Comparison of ENCODE assay signal across 9 cellular contexts in the genomic region with DNA sequence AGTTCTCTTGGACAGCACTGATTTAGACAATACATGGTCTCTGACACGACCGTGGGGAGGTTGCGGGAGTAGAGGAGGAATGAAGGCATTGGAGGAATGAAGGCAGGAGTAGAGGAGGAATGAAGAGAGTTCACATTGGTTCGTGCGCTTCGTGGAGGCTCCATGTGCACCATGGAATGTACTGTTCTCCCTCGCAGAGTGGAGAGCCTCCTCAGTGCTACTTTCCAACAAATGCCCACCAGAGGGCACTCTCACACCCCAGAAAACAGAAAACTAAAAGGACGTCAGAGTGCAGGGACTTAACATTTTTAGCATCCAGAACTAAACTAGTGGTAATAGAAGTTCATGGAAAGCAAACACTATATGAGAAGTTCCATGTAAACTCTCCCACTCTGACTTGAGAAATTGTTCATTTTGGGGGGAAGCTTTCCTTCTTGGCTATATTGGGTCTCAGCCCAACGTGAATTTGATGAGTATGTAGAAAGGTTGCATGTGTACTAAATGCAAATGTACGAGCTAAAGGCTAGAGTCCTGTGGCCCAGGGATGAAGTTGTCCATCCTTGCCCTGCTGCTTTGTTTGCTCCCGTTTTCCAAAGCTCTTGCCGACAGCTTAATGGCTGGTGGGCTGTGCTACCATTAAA.
DNase-seq lines count a peak whose midpoint lies in the region; ATAC-seq and TF ChIP-seq lines count a peak whose summit lies in the region.
"Had no signal": no experiment of that assay in that cellular context is flagged by ENCODE, and none has a peak within 500 bp of the region (broad histone marks: within the 10 kb centered on the region; RNA-seq: fewer than 3 reads in every experiment).

No MANE protein-coding gene starts in this region.

- peaks cover 0 to 15% (median 0%) of the 10 kb centered on the region in 3 donors for H3K27me3 ChIP-seq in sigmoid colon

- H3K36me3 Mint-ChIP-seq in activated T-helper 2 cell treated with anti-CD3 and anti-CD28 coated beads, Interferon-gamma antibody, Interleukin-2, Interleukin-4, amounts not matched to agents 10 μg/mL and 5 μg/mL and 100 μg/mL, durations not matched to agents 14 hours and 24 hours and 36 hours (ENCODE audit: low read depth): no peaks in the 10 kb centered on the region
- no peaks in the 10 kb centered on the region for H3K36me3 Mint-ChIP-seq in T-helper 17 cell (ENCODE audit: low read depth)

- H3K9me3 ChIP-seq in sigmoid colon (no peaks in the 10 kb centered on the region), T-helper 17 cell (ENCODE audit: control insufficient read depth, low read length, poor library complexity, severe bottlenecking) (no peaks in the 10 kb centered on the region)
- H3K9me3 ChIP-seq: neutrophil had no signal

- TF ChIP-seq EP300 in sigmoid colon (IDR thresholded peaks at IDR 0.05): no peak

- H3K4me1 Mint-ChIP-seq in activated T-helper 2 cell treated with anti-CD3 and anti-CD28 coated beads, Interferon-gamma antibody, Interleukin-2, Interleukin-4, amounts not matched to agents 10 μg/mL and 5 μg/mL and 100 μg/mL, durations not matched to agents 14 hours and 24 hours and 36 hours (ENCODE audit: low read depth): no peaks in the 10 kb centered on the region
- H3K4me1 Mint-ChIP-seq in T-helper 17 cell: peaks cover 2% of the 10 kb centered on the region

- no peak overlapping the region for H3K4me3 Mint-ChIP-seq in activated T-helper 2 cell treated with anti-CD3 and anti-CD28 coated beads, Interferon-gamma antibody, Interleukin-2, Interleukin-4, amounts not matched to agents 10 μg/mL and 5 μg/mL and 100 μg/mL, durations not matched to agents 14 hours and 24 hours and 36 hours (ENCODE audit: low read depth)
- H3K4me3 Mint-ChIP-seq in T-helper 17 cell: no peak overlapping the region

- no peaks in the 10 kb centered on the region for H3K27me3 Mint-ChIP-seq in activated T-helper 2 cell treated with anti-CD3 and anti-CD28 coated beads, Interferon-gamma antibody, Interleukin-2, Interleukin-4, amounts not matched to agents 10 μg/mL and 5 μg/mL and 100 μg/mL, durations not matched to agents 14 hours and 24 hours and 36 hours (ENCODE audit: low read depth)
- H3K27me3 Mint-ChIP-seq in T-helper 17 cell: no peaks in the 10 kb centered on the region

- no peak overlapping the region for H3K27ac ChIP-seq in sigmoid colon
- H3K27ac ChIP-seq: neutrophil had no signal

- H3K36me3 ChIP-seq in sigmoid colon: no peaks in the 10 kb centered on the region
- H3K36me3 ChIP-seq: neutrophil had no signal

- TF ChIP-seq CTCF in GM12875 (IDR thresholded peaks at IDR 0.05; ENCODE audit: borderline replicate concordance, insufficient read depth, low read depth, low read length) (peak; percentile 72), sigmoid colon (IDR thresholded peaks at IDR 0.05) (peak in 3 of 4 experiments; percentile 19 to 71 (median 28))

- H3K4me3 ChIP-seq in GM12875 (ENCODE audit: low read depth, low read length) (no peak overlapping the region), sigmoid colon (no peak overlapping the region)

- H3K4me1 ChIP-seq in sigmoid colon: no peaks in the 10 kb centered on the region

- no peak overlapping the region for H3K27ac Mint-ChIP-seq in activated T-helper 2 cell treated with anti-CD3 and anti-CD28 coated beads, Interferon-gamma antibody, Interleukin-2, Interleukin-4, amounts not matched to agents 10 μg/mL and 5 μg/mL and 100 μg/mL, durations not matched to agents 14 hours and 24 hours and 36 hours
- H3K27ac Mint-ChIP-seq in T-helper 17 cell: no peak overlapping the region

- no peak for TF ChIP-seq POLR2A in sigmoid colon (IDR thresholded peaks at IDR 0.05)

- DNase-seq in AG08396 (ENCODE audit: low spot score) (peak; percentile 47), NCI-H446 treated with DMSO at 0.1 percent for 48 hours (lab: John Stamatoyannopoulos, UW) (peak; percentile 40), left ventricle myocardium superior (no peak), sigmoid colon (no peak), T-helper 17 cell (no peak)
- peak; percentile 10 for DNase-seq in activated T-helper 2 cell treated with anti-CD3 and anti-CD28 coated beads, Interferon-gamma antibody, Interleukin-2, Interleukin-4, amounts not matched to agents 10 μg/mL and 5 μg/mL and 100 μg/mL, durations not matched to agents 14 hours and 24 hours and 36 hours (ENCODE audit: low spot score)

- no peaks in the 10 kb centered on the region for H3K9me3 Mint-ChIP-seq in activated T-helper 2 cell treated with anti-CD3 and anti-CD28 coated beads, Interferon-gamma antibody, Interleukin-2, Interleukin-4, amounts not matched to agents 10 μg/mL and 5 μg/mL and 100 μg/mL, durations not matched to agents 14 hours and 24 hours and 36 hours

- ATAC-seq in HG03066 (IDR thresholded peaks at IDR 0.05; ENCODE audit: low read depth, unreplicated experiment) (peak; percentile 80), left ventricle myocardium superior (peak; percentile 74), T-helper 17 cell (no peak)

- WGBS in sigmoid colon, 2 donors: 18 to 22% methylated on average over 12 of the region's 12 CpGs

- intact Hi-C loops in activated T-helper 2 cell treated with anti-CD3 and anti-CD28 coated beads, Interferon-gamma antibody, Interleukin-2, Interleukin-4, amounts not matched to agents 10 μg/mL and 5 μg/mL and 100 μg/mL, durations not matched to agents 14 hours and 24 hours and 36 hours (cut with micrococcal nuclease): no loop called here
- intact Hi-C loops in left ventricle myocardium superior (cut with micrococcal nuclease): loop anchor here (10.0 kb wide), 1 partner anchor 220 kb away; no protein-coding TSS in a partner anchor
- intact Hi-C loops in sigmoid colon (cut with DNase I): loop anchor here (2.0 to 10.0 kb wide), 2 partner anchors 220 to 448 kb away; no protein-coding TSS in a partner anchor

Comparison
In these comparisons a context has a peak if more than half of its experiments do, and no peak if none do; other contexts are left out.
1. DNase-seq: peak in AG08396 (single experiment), NCI-H446 treated with DMSO at 0.1 percent for 48 hours (single experiment) and activated T-helper 2 cell treated with anti-CD3 and anti-CD28 coated beads, Interferon-gamma antibody, Interleukin-2, Interleukin-4, amounts not matched to agents 10 μg/mL and 5 μg/mL and 100 μg/mL, durations not matched to agents 14 hours and 24 hours and 36 hours (single experiment); none in left ventricle myocardium superior (single experiment), sigmoid colon (single experiment) and T-helper 17 cell (0 of 3).